Comparison of ENCODE assay signal across 8 cellular contexts in genomic region chr5:149731332-149731616, GRCh38. TPM values are rescaled to one million over a fixed set of nuclear protein-coding genes. Genes with fewer than 3 reads are reported as not detected.
A peak's percentile ranks its signal among the peaks of the same experiment; 100 is the strongest.
DNase-seq lines count a peak whose midpoint lies in the region; ATAC-seq and TF ChIP-seq lines count a peak whose summit lies in the region.

No MANE protein-coding gene starts in this region.

- peak overlapping the region; percentile 85 to 92 (median 88) for H3K4me3 Mint-ChIP-seq in CD4-positive, alpha-beta memory T cell

- no peaks in the 10 kb centered on the region for H3K27me3 Mint-ChIP-seq in CD4-positive, alpha-beta memory T cell

- H3K4me1 Mint-ChIP-seq in CD4-positive, alpha-beta memory T cell = peaks cover 0 to 14% (median 1%) of the 10 kb centered on the region in 4 donors

- H3K27me3 ChIP-seq in CD4-positive, alpha-beta memory T cell (ENCODE audit: insufficient read depth, low read length) = no peaks in the 10 kb centered on the region
- H3K27me3 ChIP-seq in muscle layer of colon (ENCODE audit: control insufficient read depth in 1 of 2, insufficient read depth in 2 of 2, low read length in 2 of 2) = no peaks in the 10 kb centered on the region

- H3K27ac Mint-ChIP-seq in CD4-positive, alpha-beta memory T cell = peak overlapping the region in 6 of 7 donors; percentile 22 to 76 (median 41)

- ATAC-seq in GM21576 (IDR thresholded peaks at IDR 0.05; ENCODE audit: unreplicated experiment) = no peak

- no peak overlapping the region for H3K9ac ChIP-seq in muscle layer of colon (ENCODE audit: low read length)

- no peak for DNase-seq in CD4-positive, alpha-beta memory T cell
- DNase-seq in HuH-7.5 (ENCODE audit: low spot score) (peak; percentile 24), cardiac fibroblast (ENCODE audit: low read depth in 2 of 2) (no peak), OCI-M2 (lab: John Stamatoyannopoulos, UW; ENCODE audit: unreplicated experiment) (no peak), pons (ENCODE audit: low spot score) (no peak), dedifferentiated amniotic fluid mesenchymal stem cell (ENCODE audit: extremely low spot score) (no peak)

- H3K36me3 Mint-ChIP-seq in CD4-positive, alpha-beta memory T cell = peaks cover 0 to 2% of the 10 kb centered on the region in 2 donors

- H3K9me3 ChIP-seq in CD4-positive, alpha-beta memory T cell (ENCODE audit: control insufficient read depth in 1 of 2, low read length in 2 of 2) = no peaks in the 10 kb centered on the region
- no peaks in the 10 kb centered on the region for H3K9me3 ChIP-seq in muscle layer of colon (ENCODE audit: low read length)

- POLR2A ChIA-PET in CD4-positive, alpha-beta memory T cell (lab: Charles Lee; ENCODE audit: partially characterized antibody) = interaction anchor here (1.3 kb wide), 1 partner anchor 385 kb away, joined by 5 read pairs; no protein-coding TSS in a partner anchor

- no peak for TF ChIP-seq CTCF in cardiac fibroblast (IDR thresholded peaks at IDR 0.05; ENCODE audit: low read depth, low read length)

- H3K4me1 ChIP-seq in CD4-positive, alpha-beta memory T cell (ENCODE audit: insufficient read depth, low read length) = no peaks in the 10 kb centered on the region
- peaks cover 34% of the 10 kb centered on the region for H3K4me1 ChIP-seq in muscle layer of colon (ENCODE audit: insufficient read depth, low read length)

- H3K27ac ChIP-seq in CD4-positive, alpha-beta memory T cell (ENCODE audit: low read depth, low read length) = peak overlapping the region; percentile 14
- peak overlapping the region; percentile 93 for H3K27ac ChIP-seq in muscle layer of colon (ENCODE audit: low read depth, low read length)

- CTCF ChIA-PET in CD4-positive, alpha-beta memory T cell (lab: Charles Lee; ENCODE audit: partially characterized antibody) = interaction anchor here (0.9 to 1.4 kb wide), 4 partner anchors 10 to 97 kb away, joined by 3 to 4 read pairs (median 3); no protein-coding TSS in a partner anchor

- H3K9me3 Mint-ChIP-seq in CD4-positive, alpha-beta memory T cell = no peaks in the 10 kb centered on the region

- intact Hi-C loops in CD4-positive, alpha-beta memory T cell (cut with micrococcal nuclease) = loop anchor here (1.0 to 5.0 kb wide), 3 partner anchors 84 to 229 kb away; partner anchors contain the start of gene SLC26A2

- peak overlapping the region in 1 of 2 donors; percentile 76 for H3K4me3 ChIP-seq in CD4-positive, alpha-beta memory T cell (ENCODE audit: low read length in 2 of 2)
- H3K4me3 ChIP-seq in cardiac fibroblast (replicated peaks in 1 of 2; ENCODE audit: low read depth in 2 of 2, low read length in 2 of 2) (peak overlapping the region; percentile 63 to 92), muscle layer of colon (ENCODE audit: low read depth in 1 of 2, low read length in 2 of 2) (peak overlapping the region; percentile 73 to 75)

- no peaks in the 10 kb centered on the region for H3K36me3 ChIP-seq in CD4-positive, alpha-beta memory T cell (ENCODE audit: insufficient read depth, low read length)
- H3K36me3 ChIP-seq in muscle layer of colon (ENCODE audit: insufficient read depth, low read length) = no peaks in the 10 kb centered on the region

RNA-seq across cellular contexts. Expression of gene PPARGC1B, which starts 1.2 kb away (rescaled TPM):
- 1 to 10 TPM; 3.3 to 3.6 TPM for total RNA-seq in CD4-positive, alpha-beta memory T cell
- 1 to 10 TPM in 1 of 2 donors, under 1 TPM in 1; 0.29 to 3.0 TPM for polyA plus RNA-seq in CD4-positive, alpha-beta memory T cell
